Comparison of ENCODE assay signal across 1 cellular context in genomic region chr13:28467886-28468519, GRCh38.
TF ChIP-seq lines count a peak whose summit lies in the region.

No MANE protein-coding gene starts in this region.

TF ChIP-seq in GM23338, 12 proteins besides CTCF, POLR2A, EP300 and RAD21 (continued from another document):
- no peak for TF ChIP-seq ETS1 (IDR thresholded peaks at IDR 0.05)
- TF ChIP-seq POLR2AphosphoS5 (IDR thresholded peaks at IDR 0.05; ENCODE audit: low read depth) = no peak
- TF ChIP-seq NANOG (IDR thresholded peaks at IDR 0.05; ENCODE audit: borderline replicate concordance) = no peak
TF ChIP-seq in GM23338: peak in this region for 0.
